8 cellular contexts compared by ENCODE assay signal in genomic region chr17:65055280-65055707, GRCh38. TPM values are rescaled to one million over a fixed set of nuclear protein-coding genes. Genes with fewer than 3 reads are reported as not detected.
A peak's percentile ranks its signal among the peaks of the same experiment; 100 is the strongest.
DNase-seq lines count a peak whose midpoint lies in the region; ATAC-seq and TF ChIP-seq lines count a peak whose summit lies in the region.

No MANE protein-coding gene starts in this region.

- H3K36me3 ChIP-seq in kidney epithelial cell (ENCODE audit: control insufficient read depth, insufficient read depth, low read length) = no peaks in the 10 kb centered on the region

- POLR2A ChIA-PET in activated naive CD8-positive, alpha-beta T cell treated with anti-CD3 and anti-CD28 coated beads, Interleukin-2, amount 10 ng/mL, durations not matched to agents 7 days and 5 days (lab: Charles Lee) = interaction anchor here (0.6 to 2.5 kb wide), 4 partner anchors 15 to 94 kb away, joined by 3 to 18 read pairs (median 10); no protein-coding TSS in a partner anchor

- TF ChIP-seq CTCF in kidney epithelial cell (IDR thresholded peaks at IDR 0.05; ENCODE audit: insufficient read depth, low read length, poor library complexity, severe bottlenecking) = no peak

- no peaks in the 10 kb centered on the region for H3K27me3 ChIP-seq in kidney epithelial cell (ENCODE audit: control insufficient read depth, insufficient read depth, low read length)

- H3K36me3 Mint-ChIP-seq in activated naive CD8-positive, alpha-beta T cell treated with anti-CD3 and anti-CD28 coated beads, Interleukin-2, amount 10 ng/mL, durations not matched to agents 7 days and 5 days = peaks cover 30% of the 10 kb centered on the region

- peak; percentile 1 for ATAC-seq in HG03432 (IDR thresholded peaks at IDR 0.05; ENCODE audit: unreplicated experiment)
- peak; percentile 3 for ATAC-seq in activated naive CD8-positive, alpha-beta T cell treated with anti-CD3 and anti-CD28 coated beads, Interleukin-2, amount 10 ng/mL, durations not matched to agents 7 days and 5 days (ENCODE audit: low read depth)

- peak overlapping the region; percentile 98 for H3K4me3 ChIP-seq in kidney epithelial cell (ENCODE audit: low read depth, low read length)

- no peaks in the 10 kb centered on the region for H3K9me3 Mint-ChIP-seq in activated naive CD8-positive, alpha-beta T cell treated with anti-CD3 and anti-CD28 coated beads, Interleukin-2, amount 10 ng/mL, durations not matched to agents 7 days and 5 days

- H3K27ac Mint-ChIP-seq in activated naive CD8-positive, alpha-beta T cell treated with anti-CD3 and anti-CD28 coated beads, Interleukin-2, amount 10 ng/mL, durations not matched to agents 7 days and 5 days = peak overlapping the region; percentile 85

- H3K27me3 Mint-ChIP-seq in activated naive CD8-positive, alpha-beta T cell treated with anti-CD3 and anti-CD28 coated beads, Interleukin-2, amount 10 ng/mL, durations not matched to agents 7 days and 5 days = peaks cover 6% of the 10 kb centered on the region

- peaks cover 35% of the 10 kb centered on the region for H3K4me1 Mint-ChIP-seq in activated naive CD8-positive, alpha-beta T cell treated with anti-CD3 and anti-CD28 coated beads, Interleukin-2, amount 10 ng/mL, durations not matched to agents 7 days and 5 days

- H3K4me3 Mint-ChIP-seq in activated naive CD8-positive, alpha-beta T cell treated with anti-CD3 and anti-CD28 coated beads, Interleukin-2, amount 10 ng/mL, durations not matched to agents 7 days and 5 days = peak overlapping the region; percentile 94

- DNase-seq in NCI-H2227 (lab: John Stamatoyannopoulos, UW; ENCODE audit: unreplicated experiment) = peak; percentile 16
- no peak for DNase-seq in NCI-H2227 treated with DMSO at 0.1 percent for 48 hours (lab: John Stamatoyannopoulos, UW)
- no peak for DNase-seq in activated naive CD8-positive, alpha-beta T cell treated with anti-CD3 and anti-CD28 coated beads, Interleukin-2, amount 10 ng/mL, durations not matched to agents 7 days and 5 days
- DNase-seq in kidney epithelial cell (ENCODE audit: low read depth) = no peak
- DNase-seq in superior temporal gyrus (ENCODE audit: extremely low spot score) = peak; percentile 73
- DNase-seq in NK-92 (lab: John Stamatoyannopoulos, UW; ENCODE audit: unreplicated experiment) = no peak
- DNase-seq in stimulated activated CD4-positive, alpha-beta T cell treated with anti-CD3 and anti-CD28 coated beads, Interleukin-2, amount 100 ng/mL, for 24 hours = no peak

RNA-seq across cellular contexts. Expression of gene GNA13, which starts 1.2 kb away (rescaled TPM):
- 10 to 100 TPM; 91.6 to 94.2 TPM for total RNA-seq in activated naive CD8-positive, alpha-beta T cell treated with anti-CD3 and anti-CD28 coated beads, Interleukin-2, amount 10 ng/mL, durations not matched to agents 7 days and 5 days
- total RNA-seq in kidney epithelial cell = 73.7 and 75.0 TPM in 2 replicates

Comparison
In these comparisons a context has a peak if more than half of its experiments do, and no peak if none do; other contexts are left out.
1. DNase-seq: peak in NCI-H2227 (single experiment) and superior temporal gyrus (single experiment); none in NCI-H2227 treated with DMSO at 0.1 percent for 48 hours (single experiment), activated naive CD8-positive, alpha-beta T cell treated with anti-CD3 and anti-CD28 coated beads, Interleukin-2, amount 10 ng/mL, durations not matched to agents 7 days and 5 days (single experiment), kidney epithelial cell (single experiment), NK-92 (single experiment) and stimulated activated CD4-positive, alpha-beta T cell treated with anti-CD3 and anti-CD28 coated beads, Interleukin-2, amount 100 ng/mL, for 24 hours (0 of 2).